In genomic region chr5:132829742-132830435, GRCh38 we compare ENCODE assay signal across 8 cellular contexts. TPM values are rescaled to one million over a fixed set of nuclear protein-coding genes. Genes with fewer than 3 reads are reported as not detected.
A peak's percentile ranks its signal among the peaks of the same experiment; 100 is the strongest.
DNase-seq lines count a peak whose midpoint lies in the region; ATAC-seq and TF ChIP-seq lines count a peak whose summit lies in the region.

No MANE protein-coding gene starts in this region.

- peak; percentile 83 for ATAC-seq in HG02973 (IDR thresholded peaks at IDR 0.05; ENCODE audit: unreplicated experiment)
- peak; percentile 82 for ATAC-seq in left lobe of liver

- peak; percentile 75 for TF ChIP-seq CTCF in choroid plexus epithelial cell (conservative IDR thresholded peaks at IDR 0.05; ENCODE audit: low read depth, low read length)

- peak; percentile 73 for DNase-seq in SIG-M5 treated with dmso at 0.1 percent for 504 hours (lab: John Stamatoyannopoulos, UW; ENCODE audit: unreplicated experiment)
- no peak for DNase-seq in SIG-M5 (lab: John Stamatoyannopoulos, UW)
- peak; percentile 81 for DNase-seq in NCI-H2196 (lab: John Stamatoyannopoulos, UW; ENCODE audit: unreplicated experiment)
- peak; percentile 55 for DNase-seq in activated CD4-positive, alpha-beta T cell treated with anti-CD3 and anti-CD28 coated beads for 1 hour
- peak; percentile 72 for DNase-seq in choroid plexus epithelial cell (ENCODE audit: low read depth)
- peak; percentile 86 for DNase-seq in left lobe of liver (ENCODE audit: low spot score)
- DNase-seq in stimulated activated CD4-positive, alpha-beta T cell treated with anti-CD3 and anti-CD28 coated beads, Interleukin-2, amount 100 ng/mL, for 48 hours, result peak; percentile 63 to 65

- peak overlapping the region; percentile 70 for H3K4me3 ChIP-seq in choroid plexus epithelial cell (ENCODE audit: low read depth, low read length)

RNA-seq across cellular contexts. Expression of gene SHROOM1, which starts 0.6 kb away (rescaled TPM):
- total RNA-seq in left lobe of liver, result 41.3 TPM

RNA-seq across cellular contexts. Expression of gene SOWAHA, which starts 16.8 kb away (rescaled TPM):
- total RNA-seq in left lobe of liver, result 1.7 TPM

RNA-seq across cellular contexts. Expression of gene GDF9, which starts 36.4 kb away (rescaled TPM):
- total RNA-seq in left lobe of liver, result 0.15 TPM

RNA-seq across cellular contexts. Expression of gene UQCRQ, which starts 36.6 kb away (rescaled TPM):
- total RNA-seq in left lobe of liver, result 727 TPM

RNA-seq across cellular contexts. Expression of gene LEAP2, which starts 43.6 kb away (rescaled TPM):
- 168 TPM for total RNA-seq in left lobe of liver
